1 cellular context compared by ENCODE assay signal in genomic region chr5:171623551-171624097, GRCh38.
TF ChIP-seq lines count a peak whose summit lies in the region.

No MANE protein-coding gene starts in this region.

TF ChIP-seq in HepG2, 621 proteins besides CTCF, POLR2A, EP300 and RAD21 (continued from another document and continues in another):
- peak; percentile 71 for TF ChIP-seq PAXIP1 (CRISPR knock-in tag; conservative IDR thresholded peaks at IDR 0.05)
- no peak for TF ChIP-seq MXD4 (CRISPR knock-in tag; IDR thresholded peaks at IDR 0.05)
- TF ChIP-seq, protein P1, sequence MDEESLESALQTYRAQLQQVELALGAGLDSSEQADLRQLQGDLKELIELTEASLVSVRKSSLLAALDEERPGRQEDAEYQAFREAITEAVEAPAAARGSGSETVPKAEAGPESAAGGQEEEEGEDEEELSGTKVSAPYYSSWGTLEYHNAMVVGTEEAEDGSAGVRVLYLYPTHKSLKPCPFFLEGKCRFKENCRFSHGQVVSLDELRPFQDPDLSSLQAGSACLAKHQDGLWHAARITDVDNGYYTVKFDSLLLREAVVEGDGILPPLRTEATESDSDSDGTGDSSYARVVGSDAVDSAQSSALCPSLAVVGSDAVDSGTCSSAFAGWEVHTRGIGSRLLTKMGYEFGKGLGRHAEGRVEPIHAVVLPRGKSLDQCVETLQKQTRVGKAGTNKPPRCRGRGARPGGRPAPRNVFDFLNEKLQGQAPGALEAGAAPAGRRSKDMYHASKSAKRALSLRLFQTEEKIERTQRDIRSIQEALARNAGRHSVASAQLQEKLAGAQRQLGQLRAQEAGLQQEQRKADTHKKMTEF (CRISPR knock-in tag; IDR thresholded peaks at IDR 0.05) = peak; percentile 31; the same call in 1 of the 2 replicates
- TF ChIP-seq RXRA (CRISPR knock-in tag; IDR thresholded peaks at IDR 0.05) = no peak
- TF ChIP-seq MBD4 (IDR thresholded peaks at IDR 0.05; ENCODE audit: borderline replicate concordance, low read length) = no peak
- TF ChIP-seq SIN3A (IDR thresholded peaks at IDR 0.05; ENCODE audit: borderline replicate concordance, low read depth, low read length) = no peak
- TF ChIP-seq ZNF451 (CRISPR knock-in tag; IDR thresholded peaks at IDR 0.05) = no peak
- TF ChIP-seq, protein P2, sequence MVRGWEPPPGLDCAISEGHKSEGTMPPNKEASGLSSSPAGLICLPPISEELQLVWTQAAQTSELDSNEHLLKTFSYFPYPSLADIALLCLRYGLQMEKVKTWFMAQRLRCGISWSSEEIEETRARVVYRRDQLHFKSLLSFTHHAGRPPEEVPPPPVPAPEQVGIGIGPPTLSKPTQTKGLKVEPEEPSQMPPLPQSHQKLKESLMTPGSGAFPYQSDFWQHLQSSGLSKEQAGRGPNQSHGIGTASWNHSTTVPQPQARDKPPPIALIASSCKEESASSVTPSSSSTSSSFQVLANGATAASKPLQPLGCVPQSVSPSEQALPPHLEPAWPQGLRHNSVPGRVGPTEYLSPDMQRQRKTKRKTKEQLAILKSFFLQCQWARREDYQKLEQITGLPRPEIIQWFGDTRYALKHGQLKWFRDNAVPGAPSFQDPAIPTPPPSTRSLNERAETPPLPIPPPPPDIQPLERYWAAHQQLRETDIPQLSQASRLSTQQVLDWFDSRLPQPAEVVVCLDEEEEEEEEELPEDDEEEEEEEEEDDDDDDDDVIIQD (CRISPR knock-in tag; IDR thresholded peaks at IDR 0.05; ENCODE audit: low read depth) = no peak
- peak; percentile 16; the same call in 1 of the 2 replicates for TF ChIP-seq HNF4A (CRISPR knock-in tag; IDR thresholded peaks at IDR 0.05)
- no peak for TF ChIP-seq SMYD3 (CRISPR knock-in tag; IDR thresholded peaks at IDR 0.05)
- TF ChIP-seq ZSCAN30 (CRISPR knock-in tag; IDR thresholded peaks at IDR 0.05) = no peak
- TF ChIP-seq ATF2 (CRISPR knock-in tag; IDR thresholded peaks at IDR 0.05) = no peak
- TF ChIP-seq ZNF782 (CRISPR knock-in tag; IDR thresholded peaks at IDR 0.05; ENCODE audit: borderline replicate concordance) = no peak
- TF ChIP-seq PATZ1 (CRISPR knock-in tag; IDR thresholded peaks at IDR 0.05) = peak; percentile 58
- TF ChIP-seq MAX (IDR thresholded peaks at IDR 0.05) = 0 out of 2 replicates have a peak, but pooled peaks have one; percentile 1
- TF ChIP-seq GATAD2A (CRISPR knock-in tag; IDR thresholded peaks at IDR 0.05) = peak; percentile 22; the same call in 1 of the 2 replicates
- no peak for TF ChIP-seq PAWR (CRISPR knock-in tag; IDR thresholded peaks at IDR 0.05; ENCODE audit: borderline replicate concordance)
- no peak for TF ChIP-seq ZBTB21 (CRISPR knock-in tag; IDR thresholded peaks at IDR 0.05)
- no peak for TF ChIP-seq IRX3 (CRISPR knock-in tag; IDR thresholded peaks at IDR 0.05; ENCODE audit: borderline replicate concordance, low read depth)
- TF ChIP-seq SKIL (CRISPR knock-in tag; IDR thresholded peaks at IDR 0.05; ENCODE audit: borderline replicate concordance) = peak; percentile 43; the same call in 1 of the 2 replicates
- no peak for TF ChIP-seq ZNF773 (CRISPR knock-in tag; IDR thresholded peaks at IDR 0.05; ENCODE audit: borderline replicate concordance)
- no peak for TF ChIP-seq ETS1 (CRISPR knock-in tag; IDR thresholded peaks at IDR 0.05)
- TF ChIP-seq RFX5 (IDR thresholded peaks at IDR 0.05; ENCODE audit: low read depth, low read length) = no peak
- TF ChIP-seq, protein P3, sequence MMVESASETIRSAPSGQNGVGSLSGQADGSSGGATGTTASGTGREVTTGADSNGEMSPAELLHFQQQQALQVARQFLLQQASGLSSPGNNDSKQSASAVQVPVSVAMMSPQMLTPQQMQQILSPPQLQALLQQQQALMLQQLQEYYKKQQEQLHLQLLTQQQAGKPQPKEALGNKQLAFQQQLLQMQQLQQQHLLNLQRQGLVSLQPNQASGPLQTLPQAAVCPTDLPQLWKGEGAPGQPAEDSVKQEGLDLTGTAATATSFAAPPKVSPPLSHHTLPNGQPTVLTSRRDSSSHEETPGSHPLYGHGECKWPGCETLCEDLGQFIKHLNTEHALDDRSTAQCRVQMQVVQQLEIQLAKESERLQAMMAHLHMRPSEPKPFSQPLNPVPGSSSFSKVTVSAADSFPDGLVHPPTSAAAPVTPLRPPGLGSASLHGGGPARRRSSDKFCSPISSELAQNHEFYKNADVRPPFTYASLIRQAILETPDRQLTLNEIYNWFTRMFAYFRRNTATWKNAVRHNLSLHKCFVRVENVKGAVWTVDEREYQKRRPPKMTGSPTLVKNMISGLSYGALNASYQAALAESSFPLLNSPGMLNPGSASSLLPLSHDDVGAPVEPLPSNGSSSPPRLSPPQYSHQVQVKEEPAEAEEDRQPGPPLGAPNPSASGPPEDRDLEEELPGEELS (CRISPR knock-in tag; IDR thresholded peaks at IDR 0.05) = 0 out of 2 replicates have a peak, but pooled peaks have one; percentile 14
- no peak for TF ChIP-seq ZNF652 (CRISPR knock-in tag; IDR thresholded peaks at IDR 0.05; ENCODE audit: borderline replicate concordance, low read depth)
- peak; percentile 47; the same call in 1 of the 2 replicates for TF ChIP-seq RXRB (CRISPR knock-in tag; IDR thresholded peaks at IDR 0.05; ENCODE audit: borderline replicate concordance)
- TF ChIP-seq CCDC6 (CRISPR knock-in tag; IDR thresholded peaks at IDR 0.05) = no peak
- TF ChIP-seq ZNF570 (CRISPR knock-in tag; IDR thresholded peaks at IDR 0.05; ENCODE audit: borderline replicate concordance) = no peak
- no peak for TF ChIP-seq CEBPB (IDR thresholded peaks at IDR 0.05; ENCODE audit: borderline replicate concordance, low read depth, low read length)
- no peak for TF ChIP-seq NR2F6 (IDR thresholded peaks at IDR 0.05)
- no peak for TF ChIP-seq NR2F6 (CRISPR knock-in tag; IDR thresholded peaks at IDR 0.05)
- TF ChIP-seq SYNCRIP (IDR thresholded peaks at IDR 0.05; ENCODE audit: insufficient read depth, low read depth, low read length) = no peak
- TF ChIP-seq RCOR2 (CRISPR knock-in tag; IDR thresholded peaks at IDR 0.05) = no peak
- TF ChIP-seq SALL1 (CRISPR knock-in tag; IDR thresholded peaks at IDR 0.05) = peak; percentile 62; the same call in 1 of the 2 replicates
- TF ChIP-seq ZNF430 (CRISPR knock-in tag; IDR thresholded peaks at IDR 0.05) = 0 out of 2 replicates have a peak, but pooled peaks have one; percentile 42
- TF ChIP-seq NPAS2 (CRISPR knock-in tag; IDR thresholded peaks at IDR 0.05; ENCODE audit: borderline replicate concordance) = no peak
- TF ChIP-seq, protein P4, sequence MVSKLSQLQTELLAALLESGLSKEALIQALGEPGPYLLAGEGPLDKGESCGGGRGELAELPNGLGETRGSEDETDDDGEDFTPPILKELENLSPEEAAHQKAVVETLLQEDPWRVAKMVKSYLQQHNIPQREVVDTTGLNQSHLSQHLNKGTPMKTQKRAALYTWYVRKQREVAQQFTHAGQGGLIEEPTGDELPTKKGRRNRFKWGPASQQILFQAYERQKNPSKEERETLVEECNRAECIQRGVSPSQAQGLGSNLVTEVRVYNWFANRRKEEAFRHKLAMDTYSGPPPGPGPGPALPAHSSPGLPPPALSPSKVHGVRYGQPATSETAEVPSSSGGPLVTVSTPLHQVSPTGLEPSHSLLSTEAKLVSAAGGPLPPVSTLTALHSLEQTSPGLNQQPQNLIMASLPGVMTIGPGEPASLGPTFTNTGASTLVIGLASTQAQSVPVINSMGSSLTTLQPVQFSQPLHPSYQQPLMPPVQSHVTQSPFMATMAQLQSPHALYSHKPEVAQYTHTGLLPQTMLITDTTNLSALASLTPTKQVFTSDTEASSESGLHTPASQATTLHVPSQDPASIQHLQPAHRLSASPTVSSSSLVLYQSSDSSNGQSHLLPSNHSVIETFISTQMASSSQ (IDR thresholded peaks at IDR 0.05; ENCODE audit: low read depth) = peak; percentile 88
- TF ChIP-seq, protein P4 (CRISPR knock-in tag; IDR thresholded peaks at IDR 0.05; ENCODE audit: borderline replicate concordance) = peak; percentile 94
- TF ChIP-seq HOXA7 (CRISPR knock-in tag; IDR thresholded peaks at IDR 0.05) = no peak
